ENCODE assay signal across 31 cellular contexts in the genomic region with DNA sequence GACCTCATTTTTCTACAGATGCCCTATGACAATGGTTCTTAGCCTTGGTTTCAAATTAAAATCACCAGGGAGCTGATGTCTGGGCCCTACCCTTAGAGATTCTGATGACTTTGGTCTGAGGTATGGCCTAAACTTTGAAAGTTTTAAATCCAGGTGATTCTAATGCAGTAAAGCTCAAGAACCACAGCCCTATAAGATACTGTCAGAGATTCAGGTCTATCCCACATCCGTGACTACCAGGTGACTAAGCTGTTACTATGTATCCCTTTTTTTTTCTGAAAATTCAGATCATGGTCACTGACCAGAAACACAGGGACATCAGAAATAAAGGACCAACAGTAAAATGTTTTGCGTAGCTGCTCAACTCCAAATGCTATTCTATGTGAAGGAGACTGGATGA.
DNase-seq lines count a peak whose midpoint lies in the region; ATAC-seq, FAIRE-seq and TF ChIP-seq lines count a peak whose summit lies in the region.
"Had no signal": no experiment of that assay in that cellular context is flagged by ENCODE, and none has a peak within 500 bp of the region (broad histone marks: within the 10 kb centered on the region; RNA-seq: fewer than 3 reads in every experiment).

No MANE protein-coding gene starts in this region.

- 96 to 98% methylated on average over 2 of the region's 2 CpGs for WGBS in aorta, 2 donors

- 0 out of 2 replicates have a peak overlapping the region, but pooled peaks have one; percentile 50 for H2AFZ ChIP-seq in PC-9

- H3K27me3 ChIP-seq in PC-9 (ENCODE audit: insufficient read depth, low read depth) (no peaks in the 10 kb centered on the region), bronchial epithelial cell (ENCODE audit: control insufficient read depth, insufficient read depth, low read length) (no peaks in the 10 kb centered on the region), aorta (ENCODE audit: control insufficient read depth in 1 of 2, insufficient read depth in 2 of 2, low read length in 1 of 2) (no peaks in the 10 kb centered on the region)
- H3K27me3 ChIP-seq: Peyer's patch, SJSA1 had no signal

- no peaks in the 10 kb centered on the region; the same call in none of the 2 replicates for H3K9me3 ChIP-seq in PC-9 (ENCODE audit: insufficient read depth, low read depth)
- no peaks in the 10 kb centered on the region for H3K9me3 ChIP-seq in aorta (ENCODE audit: control insufficient read depth, low read length)
- H3K9me3 ChIP-seq: A549, Caco-2, Peyer's patch, SJSA1 had no signal

- H3K36me3 ChIP-seq in PC-9 (ENCODE audit: low read depth) (no peaks in the 10 kb centered on the region), bronchial epithelial cell (ENCODE audit: control insufficient read depth, insufficient read depth, low read length) (no peaks in the 10 kb centered on the region), aorta (ENCODE audit: control insufficient read depth in 1 of 2, insufficient read depth in 2 of 2, low read length in 1 of 2) (no peaks in the 10 kb centered on the region)
- H3K36me3 ChIP-seq: Peyer's patch, SJSA1 had no signal

- no peaks in the 10 kb centered on the region for H3K36me3 Mint-ChIP-seq in endothelial cell (ENCODE audit: low read depth, unreplicated experiment)
- H3K36me3 Mint-ChIP-seq: CD8-positive, alpha-beta T cell; IgD-negative memory B cell; T-cell had no signal

- H3K27ac ChIP-seq in PC-9 (peak overlapping the region; percentile 59), aorta (ENCODE audit: low read depth in 1 of 2, low read length in 2 of 2) (no peak overlapping the region)
- H3K27ac ChIP-seq: A549, C4-2B, KMS-11, Peyer's patch, SJSA1 had no signal

- intact Hi-C loops in PC-9 (cut with micrococcal nuclease; ENCODE audit: unreplicated experiment) (loop anchor here (5.0 to 10.0 kb wide), 4 partner anchors 222 to 651 kb away; no protein-coding TSS in a partner anchor), aorta (cut with DNase I) (loop anchor here in 1 of 2 donors (5.0 kb wide), 2 partner anchors 67 to 153 kb away; no protein-coding TSS in a partner anchor)

- H3K4me1 ChIP-seq in PC-9 (replicated peaks; ENCODE audit: insufficient read depth) = peaks cover 57% of the 10 kb centered on the region
- H3K4me1 ChIP-seq in aorta (ENCODE audit: control insufficient read depth in 1 of 2, insufficient read depth in 2 of 2, low read length in 2 of 2) = peaks cover 3 to 14% of the 10 kb centered on the region in 2 donors
- H3K4me1 ChIP-seq: Peyer's patch had no signal

- DNase-seq in HPDE6-E6E7 (ENCODE audit: extremely low spot score) (peak; percentile 42), PC-9 (peak; percentile 18 to 53), bronchial epithelial cell (ENCODE audit: low read depth) (peak; percentile 89), kidney tubule cell (ENCODE audit: low spot score) (peak; percentile 54), aorta (no peak), AG08396 (ENCODE audit: low spot score) (no peak), GM10248 (ENCODE audit: extremely low spot score) (no peak), endothelial cell (ENCODE audit: low spot score) (no peak)
- DNase-seq: Caco-2; CD8-positive, alpha-beta T cell; DMS 273 treated with DMSO at 0.1 percent for 48 hours; DMS79; EL; GDM1; HCEC 1CT; NCI-H1092 treated with DMSO at 0.1 percent for 48 hours; NCI-H1436 treated with DMSO at 0.1 percent for 48 hours; NCI-H1930; NCI-H2107; NCI-H446 treated with DMSO at 0.1 percent for 48 hours; NCI-H526 treated with DMSO at 0.1 percent for 48 hours; T-cell had no signal

- H4K20me1 ChIP-seq in PC-9 (ENCODE audit: insufficient read depth) = no peaks in the 10 kb centered on the region

- H3K4me3 Mint-ChIP-seq in endothelial cell (ENCODE audit: unreplicated experiment) = no peak overlapping the region
- H3K4me3 Mint-ChIP-seq: B cell; CD8-positive, alpha-beta T cell; IgD-negative memory B cell; T-cell had no signal

- CTCF ChIA-PET in PC-9 (lab: Charles Lee) = interaction anchor here (0.6 to 1.8 kb wide), 4 partner anchors 70 to 953 kb away, joined by 3 to 11 read pairs (median 4); no protein-coding TSS in a partner anchor
- CTCF ChIA-PET in GM10248 (lab: Yijun Ruan, JAX) = interaction anchor here (1.2 to 1.5 kb wide), 3 partner anchors 13 to 233 kb away, joined by 3 read pairs; no protein-coding TSS in a partner anchor

- no peak for ATAC-seq in aorta (ENCODE audit: low FRiP score)
- ATAC-seq: A549; CD8-positive, alpha-beta T cell; T-cell had no signal

- peak overlapping the region; percentile 27 for H3K4me2 ChIP-seq in PC-9
- H3K4me2 ChIP-seq: A549, KMS-11 had no signal

- H3K27me3 Mint-ChIP-seq in endothelial cell (ENCODE audit: unreplicated experiment) = no peaks in the 10 kb centered on the region
- H3K27me3 Mint-ChIP-seq: IgD-negative memory B cell, T-cell had no signal

- no peak for FAIRE-seq in bronchial epithelial cell (lab: Jason Lieb, UNC)
- FAIRE-seq: A549, GM12891, H1 had no signal

- H3K9me3 Mint-ChIP-seq in endothelial cell (ENCODE audit: unreplicated experiment) = no peaks in the 10 kb centered on the region
- H3K9me3 Mint-ChIP-seq: CD8-positive, alpha-beta T cell; T-cell had no signal

- no peaks in the 10 kb centered on the region for H3K4me1 Mint-ChIP-seq in endothelial cell (ENCODE audit: unreplicated experiment)
- H3K4me1 Mint-ChIP-seq: B cell, IgD-negative memory B cell, T-cell had no signal

- no TSS peak for BruUV-seq in PC-9 (replicated peaks; lab: Mats Ljungman, UMichigan)

- H3K4me3 ChIP-seq in PC-9 = no peak overlapping the region
- no peak overlapping the region for H3K4me3 ChIP-seq in bronchial epithelial cell (ENCODE audit: low read depth, low read length)
- no peak overlapping the region for H3K4me3 ChIP-seq in aorta (ENCODE audit: low read length in 2 of 2)
- H3K4me3 ChIP-seq: A549, Peyer's patch, SJSA1 had no signal

- no peaks in the 10 kb centered on the region for H3K9me2 ChIP-seq in PC-9 (ENCODE audit: insufficient read depth)

- no peaks in the 10 kb centered on the region for H3K79me2 ChIP-seq in PC-9 (ENCODE audit: low read depth)

- no peak overlapping the region for H3K27ac Mint-ChIP-seq in endothelial cell (ENCODE audit: unreplicated experiment)
- H3K27ac Mint-ChIP-seq: B cell; CD8-positive, alpha-beta T cell; IgD-negative memory B cell; T-cell had no signal

- TF ChIP-seq CTCF in PC-9 (conservative IDR thresholded peaks at IDR 0.05) = no peak
- TF ChIP-seq CTCF in bronchial epithelial cell (IDR thresholded peaks at IDR 0.05; ENCODE audit: insufficient read depth, low read length, severe bottlenecking) = no peak
- TF ChIP-seq CTCF in GM10248 (IDR thresholded peaks at IDR 0.05; ENCODE audit: control extremely low read depth, extremely low read depth, low read depth, missing control alignments) = no peak
- TF ChIP-seq CTCF in endothelial cell (IDR thresholded peaks at IDR 0.05; ENCODE audit: unreplicated experiment) = no peak

- POLR2A ChIA-PET in PC-9 (lab: Charles Lee; ENCODE audit: unreplicated experiment) = interaction anchor here (0.6 to 2.6 kb wide), 9 partner anchors 15 to 277 kb away, joined by 4 to 60 read pairs (median 6); a partner anchor contains a TSS
- POLR2A ChIA-PET in GM10248 (lab: Yijun Ruan, JAX) = no interaction called here

- peaks cover 29% of the 10 kb centered on the region for H3F3A ChIP-seq in PC-9 (ENCODE audit: insufficient read depth, low read depth)

Comparison
In these comparisons a context has a peak if more than half of its experiments do, and no peak if none do; other contexts are left out.
1. DNase-seq: peak in HPDE6-E6E7 (single experiment), PC-9 (2 of 2), bronchial epithelial cell (single experiment) and kidney tubule cell (single experiment); none in aorta (0 of 2), AG08396 (single experiment), GM10248 (single experiment) and endothelial cell (single experiment).